31 cellular contexts compared by ENCODE assay signal in genomic region chr16:23140082-23140481, GRCh38. TPM values are rescaled to one million over a fixed set of nuclear protein-coding genes. Genes with fewer than 3 reads are reported as not detected.
DNase-seq lines count a peak whose midpoint lies in the region; ATAC-seq, FAIRE-seq and TF ChIP-seq lines count a peak whose summit lies in the region.
"Had no signal": no experiment of that assay in that cellular context is flagged by ENCODE, and none has a peak within 500 bp of the region (broad histone marks: within the 10 kb centered on the region; RNA-seq: fewer than 3 reads in every experiment).

No MANE protein-coding gene starts in this region.

- no peak for TF ChIP-seq CTCF in left ventricle myocardium inferior (IDR thresholded peaks at IDR 0.05; ENCODE audit: borderline replicate concordance)
- TF ChIP-seq CTCF in gastroesophageal sphincter (IDR thresholded peaks at IDR 0.05), result no peak

- FAIRE-seq in HTR-8/SVneo (lab: Jason Lieb, UNC), result no peak
- FAIRE-seq: A549, GM12878 had no signal

- H3K27ac ChIP-seq in left ventricle myocardium inferior (replicated peaks), result peak overlapping the region; percentile 97
- H3K27ac ChIP-seq in cingulate gyrus (ENCODE audit: low read depth, low read length), result peak overlapping the region; percentile 24
- H3K27ac ChIP-seq in gastroesophageal sphincter, result peak overlapping the region; percentile 72 to 94 (median 91)
- peak overlapping the region; percentile 62 for H3K27ac ChIP-seq in urinary bladder (ENCODE audit: low read depth)
- H3K27ac ChIP-seq: A549 had no signal

- ATAC-seq in left cardiac atrium, result no peak
- no peak for ATAC-seq in gastroesophageal sphincter
- ATAC-seq: A549; CD8-positive, alpha-beta T cell; GM12878; GM23338 had no signal

- DNase-seq in left ventricle myocardium inferior, result no peak
- DNase-seq in left cardiac atrium, result no peak
- DNase-seq in HTR-8/SVneo (ENCODE audit: insufficient read length, low spot score), result no peak
- DNase-seq in NCI-H1417 (lab: John Stamatoyannopoulos, UW), result no peak
- DNase-seq in kidney tubule cell (ENCODE audit: low spot score), result no peak
- DNase-seq: C1 segment of cervical spinal cord; CD8-positive, alpha-beta T cell; DMS 273 treated with DMSO at 0.1 percent for 48 hours; DMS79; EL; GDM1; HFFc6; IMR-90; KG1; NCI-H1048; NCI-H1417 treated with DMSO at 0.1 percent for 48 hours; NCI-H1694 treated with DMSO at 0.1 percent for 48 hours; NCI-H2081; NCI-H2227 treated with DMSO at 0.1 percent for 48 hours; NCI-H69; RPMI8226; SHP77 had no signal

- WGBS in gastroesophageal sphincter (ENCODE audit: low coverage in 1 of 2), 2 donors, result 55 to 57% methylated on average over 3 of the region's 3 CpGs
- WGBS in urinary bladder, result 71% methylated on average over 3 of the region's 3 CpGs

- intact Hi-C loops in left ventricle myocardium inferior (cut with micrococcal nuclease) (loop anchor here (10.0 kb wide), 1 partner anchor 65 kb away; no protein-coding TSS in a partner anchor), left cardiac atrium (cut with DNase I) (loop anchor here in 1 of 2 donors (5.0 kb wide), 1 partner anchor 68 kb away; no protein-coding TSS in a partner anchor)

- no peaks in the 10 kb centered on the region for H3K36me3 ChIP-seq in left ventricle myocardium inferior
- no peaks in the 10 kb centered on the region for H3K36me3 ChIP-seq in gastroesophageal sphincter
- H3K36me3 ChIP-seq in urinary bladder (ENCODE audit: insufficient read depth), result no peaks in the 10 kb centered on the region
- H3K36me3 ChIP-seq: HAP-1 had no signal

- H3K27me3 ChIP-seq in left ventricle myocardium inferior (ENCODE audit: low read depth) (no peaks in the 10 kb centered on the region), gastroesophageal sphincter (no peaks in the 10 kb centered on the region)

- TF ChIP-seq POLR2A in gastroesophageal sphincter (IDR thresholded peaks at IDR 0.05), result no peak

- H3K9me3 ChIP-seq in left ventricle myocardium inferior (replicated peaks), result peaks cover 32% of the 10 kb centered on the region
- peaks cover 0 to 6% (median 0%) of the 10 kb centered on the region in 3 donors for H3K9me3 ChIP-seq in gastroesophageal sphincter
- H3K9me3 ChIP-seq: HAP-1 had no signal

- H3K4me1 ChIP-seq in left ventricle myocardium inferior (peaks cover 62% of the 10 kb centered on the region), gastroesophageal sphincter (peaks cover 10 to 61% (median 25%) of the 10 kb centered on the region in 3 donors), urinary bladder (ENCODE audit: insufficient read depth) (no peaks in the 10 kb centered on the region)
- H3K4me1 ChIP-seq: HAP-1 had no signal

- H3K4me3 ChIP-seq in left ventricle myocardium inferior (no peak overlapping the region), gastroesophageal sphincter (no peak overlapping the region), urinary bladder (ENCODE audit: low read depth, low read length) (no peak overlapping the region)
- H3K4me3 ChIP-seq: A549, GM12878, GM23338, HAP-1 had no signal

- TF ChIP-seq EP300 in gastroesophageal sphincter (IDR thresholded peaks at IDR 0.05), result no peak

RNA-seq across cellular contexts. Expression of gene USP31, which starts 9.2 kb away (rescaled TPM):
- total RNA-seq in left ventricle myocardium inferior (28.2 TPM), left cardiac atrium (10 to 100 TPM; 24.0 to 31.1 TPM), gastroesophageal sphincter (10 to 100 TPM; 11.2 to 37.7 (median 26.6) TPM), urinary bladder (27.4 TPM)
- polyA plus RNA-seq in urinary bladder, result 3.7 TPM

RNA-seq across cellular contexts. Expression of gene SCNN1G, which starts 42.5 kb away (rescaled TPM):
- not detected for total RNA-seq in left ventricle myocardium inferior
- total RNA-seq in left cardiac atrium, result under 1 TPM in 1 of 2 donors, not detected in 1; 0.13 TPM
- under 1 TPM in 2 of 4 donors, not detected in 2; 0.27 to 0.39 TPM for total RNA-seq in gastroesophageal sphincter
- 2.4 TPM for total RNA-seq in urinary bladder
- 0.61 TPM for polyA plus RNA-seq in urinary bladder
- total RNA-seq: CD8-positive, alpha-beta T cell; HFFc6; IMR-90; NCI-H460; SK-MEL-5 had no signal
- polyA plus RNA-seq: IMR-90 had no signal

Comparison
In these comparisons a context has a peak if more than half of its experiments do, and no peak if none do; other contexts are left out.
1. H3K27ac ChIP-seq: peak in every context shown above with its lines; median percentile 97 in left ventricle myocardium inferior; 91 in gastroesophageal sphincter; 62 in urinary bladder; 24 in cingulate gyrus.